ENCODE assay signal across 8 cellular contexts in the genomic region with DNA sequence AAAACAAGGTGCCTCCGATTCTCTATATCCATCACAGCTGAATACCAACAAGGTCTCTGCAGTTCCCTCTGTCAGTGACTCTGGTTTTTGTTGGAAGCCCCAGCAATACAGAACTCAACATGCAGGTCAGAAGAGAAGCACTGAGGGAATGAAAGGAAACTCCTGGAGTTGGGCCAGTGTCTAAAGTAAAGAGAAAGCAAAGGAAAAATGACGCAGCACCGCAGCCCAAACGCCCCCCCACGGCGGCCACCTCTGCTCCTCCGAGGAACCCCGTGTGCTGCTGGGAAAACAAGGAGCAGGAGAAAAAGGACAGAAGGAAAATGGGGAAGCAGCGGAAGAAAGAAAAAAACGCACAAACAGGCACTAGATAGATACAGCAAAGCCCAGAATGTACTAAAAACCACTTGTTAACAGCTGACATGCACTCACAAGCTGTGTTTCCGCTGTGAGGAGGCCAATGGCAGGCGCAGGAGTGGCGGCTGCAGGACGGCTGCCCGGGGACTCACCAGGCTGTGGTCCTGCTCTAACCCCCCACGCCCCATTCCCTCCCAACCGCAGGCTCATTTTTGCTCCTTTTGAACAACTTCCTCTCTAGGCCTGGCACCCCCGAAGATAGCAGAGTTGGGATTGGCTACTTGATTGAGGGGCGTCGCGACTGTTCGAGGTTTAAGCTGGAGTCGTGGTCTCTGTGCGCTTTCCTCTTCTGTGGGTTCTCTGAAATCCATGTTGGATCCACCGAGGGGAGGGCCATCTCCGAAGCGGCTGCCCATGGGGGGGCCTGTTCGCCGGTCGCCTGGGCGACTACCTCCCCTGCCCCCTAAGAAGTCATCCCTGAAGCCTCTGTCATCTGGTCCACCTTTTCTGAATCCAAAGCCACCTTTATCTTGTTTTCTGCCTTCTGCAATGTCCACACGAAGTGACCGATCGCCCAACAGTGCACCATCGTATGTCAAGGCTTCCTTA.
A peak's percentile ranks its signal among the peaks of the same experiment; 100 is the strongest.
DNase-seq lines count a peak whose midpoint lies in the region; ATAC-seq, FAIRE-seq and TF ChIP-seq lines count a peak whose summit lies in the region.
"Not testable (repeated sequence)": the region's sequence is repeated elsewhere in the genome, so short reads cannot be mapped to it uniquely, and the experiment has no call there.

No MANE protein-coding gene starts in this region.

- not testable (repeated sequence) for H3K36me3 Mint-ChIP-seq in activated naive CD8-positive, alpha-beta T cell treated with anti-CD3 and anti-CD28 coated beads, Interleukin-2, amount 10 ng/mL, durations not matched to agents 7 days and 5 days

- peaks cover 14% of the 10 kb centered on the region for H3K4me1 ChIP-seq in SJSA1 (replicated peaks)
- not testable (repeated sequence) for H3K4me1 ChIP-seq in left lung

- not testable (repeated sequence) for H3K4me3 ChIP-seq in SJSA1, left lung
- H3K4me3 ChIP-seq in coronary artery, result peak overlapping the region; percentile 62

- not testable (repeated sequence) for H3K9me3 ChIP-seq in SJSA1 (replicated peaks); left lung

- not testable (repeated sequence) for TF ChIP-seq POLR2A in GM12892 (IDR thresholded peaks at IDR 0.05; ENCODE audit: low read depth, low read length)

- H3K9me3 Mint-ChIP-seq in activated naive CD8-positive, alpha-beta T cell treated with anti-CD3 and anti-CD28 coated beads, Interleukin-2, amount 10 ng/mL, durations not matched to agents 7 days and 5 days, result not testable (repeated sequence)

- FAIRE-seq in GM12892 (lab: Jason Lieb, UNC), result peak; percentile 14
- peak; percentile 76 for FAIRE-seq in urothelium cell line (lab: Jason Lieb, UNC)

- intact Hi-C loops in Right ventricle myocardium inferior (cut with DNase I); left lung (cut with DNase I); sciatic nerve (cut with DNase I): not testable (repeated sequence)

- TF ChIP-seq CTCF in coronary artery (IDR thresholded peaks at IDR 0.05); left lung (IDR thresholded peaks at IDR 0.05): not testable (repeated sequence)

- not testable (repeated sequence) for H3K27me3 ChIP-seq in SJSA1 (replicated peaks); left lung

- POLR2A ChIA-PET in activated naive CD8-positive, alpha-beta T cell treated with anti-CD3 and anti-CD28 coated beads, Interleukin-2, amount 10 ng/mL, durations not matched to agents 7 days and 5 days (lab: Charles Lee), result not testable (repeated sequence)

- H3K4me3 Mint-ChIP-seq in activated naive CD8-positive, alpha-beta T cell treated with anti-CD3 and anti-CD28 coated beads, Interleukin-2, amount 10 ng/mL, durations not matched to agents 7 days and 5 days, result not testable (repeated sequence)

- ATAC-seq in activated naive CD8-positive, alpha-beta T cell treated with anti-CD3 and anti-CD28 coated beads, Interleukin-2, amount 10 ng/mL, durations not matched to agents 7 days and 5 days (ENCODE audit: low read depth), result peak; percentile 83
- ATAC-seq in Right ventricle myocardium inferior (peak; percentile 36), left lung (peak; percentile 41), sciatic nerve (peak; percentile 68)

- DNase-seq in GM12892 (ENCODE audit: insufficient read length); activated naive CD8-positive, alpha-beta T cell treated with anti-CD3 and anti-CD28 coated beads, Interleukin-2, amount 10 ng/mL, durations not matched to agents 7 days and 5 days; coronary artery (ENCODE audit: low spot score); Right ventricle myocardium inferior (ENCODE audit: missing footprints); left lung; sciatic nerve (ENCODE audit: low spot score); urothelium cell line (ENCODE audit: low spot score): not testable (repeated sequence)
- DNase-seq in SJSA1 (ENCODE audit: low read depth in 1 of 2, low spot score in 2 of 2), result peak; percentile 49 to 51

- H3K27ac ChIP-seq in SJSA1, coronary artery, left lung: not testable (repeated sequence)

- not testable (repeated sequence) for H3K27me3 Mint-ChIP-seq in activated naive CD8-positive, alpha-beta T cell treated with anti-CD3 and anti-CD28 coated beads, Interleukin-2, amount 10 ng/mL, durations not matched to agents 7 days and 5 days

- not testable (repeated sequence) for H3K27ac Mint-ChIP-seq in activated naive CD8-positive, alpha-beta T cell treated with anti-CD3 and anti-CD28 coated beads, Interleukin-2, amount 10 ng/mL, durations not matched to agents 7 days and 5 days

- H3K36me3 ChIP-seq in SJSA1, left lung: not testable (repeated sequence)

- H3K4me1 Mint-ChIP-seq in activated naive CD8-positive, alpha-beta T cell treated with anti-CD3 and anti-CD28 coated beads, Interleukin-2, amount 10 ng/mL, durations not matched to agents 7 days and 5 days, result not testable (repeated sequence)
